Comparison of ENCODE assay signal across 8 cellular contexts in genomic region chr1:156421062-156421938, GRCh38. TPM values are rescaled to one million over a fixed set of nuclear protein-coding genes. Genes with fewer than 3 reads are reported as not detected.
DNase-seq lines count a peak whose midpoint lies in the region; ATAC-seq and TF ChIP-seq lines count a peak whose summit lies in the region.

No MANE protein-coding gene starts in this region.

- CTCF ChIA-PET in GM10248 (lab: Yijun Ruan, JAX): interaction anchor here (0.9 to 6.9 kb wide), 5 partner anchors 13 to 87 kb away, joined by 3 to 60 read pairs (median 15); no protein-coding TSS in a partner anchor

- no peak for TF ChIP-seq CTCF in GM10248 (IDR thresholded peaks at IDR 0.05; ENCODE audit: control extremely low read depth, extremely low read depth, low read depth, missing control alignments)

- ATAC-seq in HG02759 (IDR thresholded peaks at IDR 0.05; ENCODE audit: unreplicated experiment): peak; percentile 82
- ATAC-seq in left colon: peak; percentile 94

- POLR2A ChIA-PET in GM10248 (lab: Yijun Ruan, JAX): interaction anchor here (0.5 to 1.0 kb wide), 9 partner anchors 10 to 62 kb away, joined by 3 to 8 read pairs (median 3); no protein-coding TSS in a partner anchor

- intact Hi-C loops in left colon (cut with DNase I, micrococcal nuclease): no loop called here

- DNase-seq in GM10248 (ENCODE audit: extremely low spot score) (peak; percentile 95), NCI-H2081 treated with DMSO at 0.1 percent for 48 hours (lab: John Stamatoyannopoulos, UW) (peak; percentile 21), cerebellum (ENCODE audit: low spot score) (peak; percentile 98), left colon (peak; percentile 71 to 77), OCI-M2 (lab: John Stamatoyannopoulos, UW; ENCODE audit: unreplicated experiment) (no peak)
- DNase-seq in activated CD4-positive, alpha-beta T cell treated with anti-CD3 and anti-CD28 coated beads for 24 hours (ENCODE audit: low read depth in 2 of 2): peak; percentile 55 to 63
- peak; percentile 75 for DNase-seq in stimulated activated CD4-positive, alpha-beta T cell treated with anti-CD3 and anti-CD28 coated beads, Interleukin-1b, Interleukin-23, amount 100 ng/mL, for 48 hours

RNA-seq across cellular contexts. Expression of gene RHBG, which starts 52.3 kb away (rescaled TPM):
- total RNA-seq in cerebellum (0.73 TPM), left colon (not detected)
